8 cellular contexts compared by ENCODE assay signal in the genomic region with DNA sequence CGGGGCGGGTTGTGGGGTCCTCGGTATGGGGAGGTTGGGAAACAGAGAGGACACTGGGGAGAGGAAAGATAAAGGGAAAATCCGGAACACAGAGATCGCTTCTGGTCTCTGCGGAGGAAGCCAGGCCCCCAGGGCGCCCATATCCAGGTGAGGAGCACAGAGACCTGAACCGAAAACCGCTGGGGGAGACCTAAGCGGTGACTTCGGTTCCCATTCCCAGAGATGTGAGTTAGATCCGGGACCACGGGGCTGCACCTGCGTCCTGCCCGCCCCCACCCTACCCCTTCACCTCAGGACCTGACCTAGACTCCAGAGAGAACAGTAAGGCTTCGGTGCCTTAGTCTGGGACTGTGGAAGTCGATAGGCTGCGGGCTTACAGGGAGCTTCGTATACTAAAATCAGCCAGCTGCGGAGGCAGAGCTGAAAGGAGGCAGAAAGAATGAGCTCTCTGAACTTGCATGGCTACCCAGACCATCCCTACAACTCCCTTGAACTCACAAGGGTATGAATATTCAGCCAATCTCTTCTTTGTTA. TPM values are rescaled to one million over a fixed set of nuclear protein-coding genes. Genes with fewer than 3 reads are reported as not detected.
DNase-seq lines count a peak whose midpoint lies in the region; FAIRE-seq and TF ChIP-seq lines count a peak whose summit lies in the region.

No MANE protein-coding gene starts in this region.

- no peak for FAIRE-seq in kidney (lab: Jason Lieb, UNC)

- H3K9ac ChIP-seq in kidney (ENCODE audit: low read length in 2 of 2) = peak overlapping the region; percentile 91 to 97

- in situ Hi-C loops in astrocyte of the cerebellum (cut with HindIII; ENCODE audit: low sequenced_read_pairs) = no loop called here

- H3K27me3 Mint-ChIP-seq in stimulated activated naive CD8-positive, alpha-beta T cell treated with anti-CD3 and anti-CD28 coated beads, Interleukin-15, Interleukin-2, amounts not matched to agents 100 ng/mL and 50 ng/mL, for 24 hours = no peaks in the 10 kb centered on the region

- no peaks in the 10 kb centered on the region for H3K9me3 ChIP-seq in kidney (ENCODE audit: control insufficient read depth in 1 of 2, low read length in 2 of 2)

- peak overlapping the region; percentile 88 for H3K27ac Mint-ChIP-seq in stimulated activated naive CD8-positive, alpha-beta T cell treated with anti-CD3 and anti-CD28 coated beads, Interleukin-15, Interleukin-2, amounts not matched to agents 100 ng/mL and 50 ng/mL, for 24 hours

- peaks cover 9% of the 10 kb centered on the region for H3K36me3 Mint-ChIP-seq in stimulated activated naive CD8-positive, alpha-beta T cell treated with anti-CD3 and anti-CD28 coated beads, Interleukin-15, Interleukin-2, amounts not matched to agents 100 ng/mL and 50 ng/mL, for 24 hours (ENCODE audit: low read depth)

- DNase-seq in NCI-H2196 (lab: John Stamatoyannopoulos, UW; ENCODE audit: unreplicated experiment) (peak; percentile 48), NCI-H2196 treated with DMSO at 0.1 percent for 48 hours (lab: John Stamatoyannopoulos, UW; ENCODE audit: unreplicated experiment) (no peak), HFF-Myc (ENCODE audit: extremely low read depth, low read depth) (no peak), NB4 (ENCODE audit: low read depth) (no peak), astrocyte of the cerebellum (ENCODE audit: low read depth) (no peak), kidney (no peak), GM10266 (ENCODE audit: extremely low spot score) (no peak)

- no peak for TF ChIP-seq POLR2A in NB4 (IDR thresholded peaks at IDR 0.05; ENCODE audit: extremely low read depth, insufficient read length)

- H3K4me3 ChIP-seq in HFF-Myc (replicated peaks; ENCODE audit: low read depth, low read length) (peak overlapping the region; percentile 81), NB4 (ENCODE audit: low read depth, low read length) (peak overlapping the region; percentile 72), astrocyte of the cerebellum (ENCODE audit: low read depth, low read length) (peak overlapping the region; percentile 88), kidney (ENCODE audit: low read length in 2 of 2) (peak overlapping the region; percentile 68 to 85)

- TF ChIP-seq CTCF in HFF-Myc (IDR thresholded peaks at IDR 0.05; ENCODE audit: low read depth, low read length, missing control alignments) = no peak
- TF ChIP-seq CTCF in NB4 (IDR thresholded peaks at IDR 0.05; ENCODE audit: low read depth, low read length) = no peak
- no peak for TF ChIP-seq CTCF in astrocyte of the cerebellum (IDR thresholded peaks at IDR 0.05; ENCODE audit: low read depth, low read length, missing control alignments)
- no peak for TF ChIP-seq CTCF in kidney (IDR thresholded peaks at IDR 0.05; ENCODE audit: borderline replicate concordance, extremely low read depth, insufficient read depth)
- TF ChIP-seq CTCF in GM10266 (IDR thresholded peaks at IDR 0.05; ENCODE audit: control insufficient read depth, insufficient read depth, low read depth, missing control alignments) = no peak

- H3K9me3 Mint-ChIP-seq in stimulated activated naive CD8-positive, alpha-beta T cell treated with anti-CD3 and anti-CD28 coated beads, Interleukin-15, Interleukin-2, amounts not matched to agents 100 ng/mL and 50 ng/mL, for 24 hours = no peaks in the 10 kb centered on the region

- peaks cover 50% of the 10 kb centered on the region for H3K4me1 Mint-ChIP-seq in stimulated activated naive CD8-positive, alpha-beta T cell treated with anti-CD3 and anti-CD28 coated beads, Interleukin-15, Interleukin-2, amounts not matched to agents 100 ng/mL and 50 ng/mL, for 24 hours (ENCODE audit: low read depth)

- no peaks in the 10 kb centered on the region for H3K36me3 ChIP-seq in kidney (ENCODE audit: control insufficient read depth in 1 of 2, insufficient read depth in 2 of 2, low read length in 2 of 2)

- peaks cover 12 to 13% of the 10 kb centered on the region in 2 donors for H3K4me1 ChIP-seq in kidney (ENCODE audit: control insufficient read depth in 1 of 2, insufficient read depth in 1 of 2, low read depth in 1 of 2, low read length in 2 of 2)

- peak overlapping the region; percentile 89 for H3K4me3 Mint-ChIP-seq in stimulated activated naive CD8-positive, alpha-beta T cell treated with anti-CD3 and anti-CD28 coated beads, Interleukin-15, Interleukin-2, amounts not matched to agents 100 ng/mL and 50 ng/mL, for 24 hours

- H3K27ac ChIP-seq in kidney (ENCODE audit: low read depth in 2 of 2, low read length in 2 of 2) = peak overlapping the region; percentile 97 to 99

- intact Hi-C loops in kidney (cut with DNase I) = loop anchor here (10.0 kb wide), 1 partner anchor 259 kb away; no protein-coding TSS in a partner anchor

RNA-seq across cellular contexts. Expression of a gene that starts 0.5 kb away (rescaled TPM):
- total RNA-seq in kidney = 41.8 TPM
- 7.6 TPM for polyA plus RNA-seq in kidney (ENCODE audit: insufficient read depth, low read depth, low replicate concordance)

RNA-seq across cellular contexts. Expression of a gene that starts 50.5 kb away (rescaled TPM):
- not detected for total RNA-seq in kidney
- polyA plus RNA-seq in kidney (ENCODE audit: insufficient read depth, low read depth, low replicate concordance) = not detected
